In genomic region chr12:69490920-69491643, GRCh38 we compare ENCODE assay signal across 1 cellular context.
TF ChIP-seq lines count a peak whose summit lies in the region.

No MANE protein-coding gene starts in this region.

TF ChIP-seq in WTC11, 78 proteins besides CTCF, POLR2A, EP300 and RAD21 (continued from another document):
- TF ChIP-seq ZNF532 (CRISPR knock-in tag; IDR thresholded peaks at IDR 0.05; ENCODE audit: borderline replicate concordance) (no peak), SMAD4 (CRISPR knock-in tag; IDR thresholded peaks at IDR 0.05) (no peak), AFF4 (CRISPR knock-in tag; IDR thresholded peaks at IDR 0.05; ENCODE audit: borderline replicate concordance) (no peak), ZNF138 (CRISPR knock-in tag; conservative IDR thresholded peaks at IDR 0.05) (no peak)
- TF ChIP-seq, protein P1, sequence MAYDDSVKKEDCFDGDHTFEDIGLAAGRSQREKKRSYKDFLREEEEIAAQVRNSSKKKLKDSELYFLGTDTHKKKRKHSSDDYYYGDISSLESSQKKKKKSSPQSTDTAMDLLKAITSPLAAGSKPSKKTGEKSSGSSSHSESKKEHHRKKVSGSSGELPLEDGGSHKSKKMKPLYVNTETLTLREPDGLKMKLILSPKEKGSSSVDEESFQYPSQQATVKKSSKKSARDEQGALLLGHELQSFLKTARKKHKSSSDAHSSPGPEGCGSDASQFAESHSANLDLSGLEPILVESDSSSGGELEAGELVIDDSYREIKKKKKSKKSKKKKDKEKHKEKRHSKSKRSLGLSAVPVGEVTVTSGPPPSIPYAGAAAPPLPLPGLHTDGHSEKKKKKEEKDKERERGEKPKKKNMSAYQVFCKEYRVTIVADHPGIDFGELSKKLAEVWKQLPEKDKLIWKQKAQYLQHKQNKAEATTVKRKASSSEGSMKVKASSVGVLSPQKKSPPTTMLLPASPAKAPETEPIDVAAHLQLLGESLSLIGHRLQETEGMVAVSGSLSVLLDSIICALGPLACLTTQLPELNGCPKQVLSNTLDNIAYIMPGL (CRISPR knock-in tag; IDR thresholded peaks at IDR 0.05), result no peak
